22 cellular contexts compared by ENCODE assay signal in genomic region chr14:68673464-68673863, GRCh38.
"Had no signal": no experiment of that assay in that cellular context is flagged by ENCODE, and none has a peak within 500 bp of the region (broad histone marks: within the 10 kb centered on the region; RNA-seq: fewer than 3 reads in every experiment).

No MANE protein-coding gene starts in this region.

- H3K9ac ChIP-seq: neural progenitor cell had no signal

- DNase-seq: effector CD4-positive, alpha-beta T cell; endodermal cell; erythroblast; heart left ventricle; hypothalamus; mammary epithelial cell; natural killer cell; psoas muscle; retina; sigmoid colon; stimulated activated CD4-positive, alpha-beta T cell treated with anti-CD3 and anti-CD28 coated beads, Interleukin-2, amount 100 ng/mL, for 24 hours; stimulated activated CD4-positive, alpha-beta T cell treated with anti-CD3 and anti-CD28 coated beads, Interleukin-4, amount 100 ng/mL, for 4 hours; stimulated activated naive B cell treated with anti-CD40 and anti-IgM and Interleukin-4, amounts not matched to agents 10 μg/mL and 1 μg/mL and 100 μg/mL, for 72 hours; stimulated activated naive CD8-positive, alpha-beta T cell treated with anti-CD3 and anti-CD28 coated beads, Interleukin-15, amount 100 ng/mL, for 72 hours; testis; upper lobe of right lung had no signal

- H2AFZ ChIP-seq: neural progenitor cell had no signal

- H3K9me3 ChIP-seq: heart left ventricle, psoas muscle, sigmoid colon, testis, tibial nerve, upper lobe of right lung had no signal

- H3K27ac ChIP-seq: neural progenitor cell, psoas muscle, testis, upper lobe of right lung had no signal

- ATAC-seq: heart left ventricle; psoas muscle; stimulated activated naive CD8-positive, alpha-beta T cell treated with anti-CD3 and anti-CD28 coated beads, Interleukin-15, amount 100 ng/mL, for 72 hours; upper lobe of right lung had no signal

- H3K27me3 ChIP-seq: heart left ventricle, neural progenitor cell, sigmoid colon, testis, tibial nerve, upper lobe of right lung had no signal

- H3K4me3 ChIP-seq: coronary artery, heart left ventricle, neural progenitor cell, psoas muscle, sigmoid colon, skin epidermis, testis, tibial nerve, upper lobe of right lung had no signal

- FAIRE-seq: endothelial cell of umbilical vein, islet of Langerhans had no signal

- H3K4me2 ChIP-seq: neural progenitor cell had no signal

- H3K36me3 ChIP-seq: heart left ventricle, neural progenitor cell, sigmoid colon, tibial nerve, upper lobe of right lung had no signal
